16 cellular contexts compared by ENCODE assay signal in the genomic region with DNA sequence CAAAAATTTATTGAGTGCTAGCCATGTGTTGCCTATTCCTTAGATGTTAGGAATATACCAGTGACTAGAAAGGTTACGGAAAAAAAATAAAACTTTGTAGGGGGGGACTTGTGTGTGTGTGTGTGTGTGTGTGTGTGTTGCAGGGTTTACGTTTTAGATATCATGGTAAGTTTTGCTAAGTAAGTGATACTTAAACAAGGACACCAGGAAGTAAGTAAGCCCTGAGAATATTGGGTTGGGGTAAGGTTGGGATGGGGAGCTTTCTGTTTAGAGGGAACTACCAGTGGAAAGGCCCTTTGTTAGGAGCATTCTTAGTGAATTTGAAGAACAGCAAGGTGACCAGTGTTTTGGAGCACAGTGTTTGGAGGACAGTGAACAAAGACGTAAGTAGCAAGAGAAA. TPM values are rescaled to one million over a fixed set of nuclear protein-coding genes. Genes with fewer than 3 reads are reported as not detected.
DNase-seq lines count a peak whose midpoint lies in the region; ATAC-seq, FAIRE-seq and TF ChIP-seq lines count a peak whose summit lies in the region.
"Had no signal": no experiment of that assay in that cellular context is flagged by ENCODE, and none has a peak within 500 bp of the region (broad histone marks: within the 10 kb centered on the region; RNA-seq: fewer than 3 reads in every experiment).

No MANE protein-coding gene starts in this region.

- no peak overlapping the region for H4K8ac ChIP-seq in mesendoderm (ENCODE audit: low read depth, low read length)

- no peak overlapping the region for H3K4me2 ChIP-seq in mesendoderm (ENCODE audit: low read length)

- no peak overlapping the region for H2AK5ac ChIP-seq in mesendoderm (ENCODE audit: low read length)

- peaks cover 69% of the 10 kb centered on the region for H3K4me1 Mint-ChIP-seq in activated naive CD4-positive, alpha-beta T cell treated with anti-CD3 and anti-CD28 coated beads, Interleukin-2, amount 50 U/mL, for 24 hours
- peaks cover 48% of the 10 kb centered on the region for H3K4me1 Mint-ChIP-seq in activated naive CD8-positive, alpha-beta T cell treated with anti-CD3 and anti-CD28 coated beads, Interleukin-2, amount 50 U/mL, for 24 hours
- H3K4me1 Mint-ChIP-seq in stimulated activated memory B cell treated with anti-CD40 and anti-IgM and Interleukin-4, amounts not matched to agents 10 μg/mL and 1 μg/mL and 100 μg/mL, for 72 hours = peaks cover 71% of the 10 kb centered on the region

- CTCF ChIA-PET in GM10248 (lab: Yijun Ruan, JAX) = interaction anchor here (0.9 kb wide), 1 partner anchor 259 kb away, joined by 4 read pairs; no protein-coding TSS in a partner anchor

- H3K23ac ChIP-seq in mesendoderm (ENCODE audit: low read length) = no peak overlapping the region

- WGBS in mesendoderm (ENCODE audit: extremely low coverage, insufficient coverage, low lambda C conversion rate) = no CpG with 5 or more reads among the region's 3 CpGs

- H3K56ac ChIP-seq in mesendoderm (ENCODE audit: low read length) = no peak overlapping the region

- no peak for ATAC-seq in activated naive CD8-positive, alpha-beta T cell treated with anti-CD3 and anti-CD28 coated beads, Interleukin-2, amount 50 U/mL, for 24 hours
- ATAC-seq in stimulated activated memory B cell treated with anti-CD40 and anti-IgM and Interleukin-4, amounts not matched to agents 10 μg/mL and 1 μg/mL and 100 μg/mL, for 72 hours = no peak
- ATAC-seq: CD8-positive, alpha-beta T cell had no signal

- H2BK120ac ChIP-seq in mesendoderm (ENCODE audit: low read depth, low read length) = no peak overlapping the region

- peaks cover 18% of the 10 kb centered on the region for H3K36me3 Mint-ChIP-seq in activated naive CD4-positive, alpha-beta T cell treated with anti-CD3 and anti-CD28 coated beads, Interleukin-2, amount 50 U/mL, for 24 hours
- peaks cover 28% of the 10 kb centered on the region for H3K36me3 Mint-ChIP-seq in activated naive CD8-positive, alpha-beta T cell treated with anti-CD3 and anti-CD28 coated beads, Interleukin-2, amount 50 U/mL, for 24 hours (ENCODE audit: low read depth)
- H3K36me3 Mint-ChIP-seq in stimulated activated memory B cell treated with anti-CD40 and anti-IgM and Interleukin-4, amounts not matched to agents 10 μg/mL and 1 μg/mL and 100 μg/mL, for 72 hours = peaks cover 42% of the 10 kb centered on the region

- no peak overlapping the region for H4K5ac ChIP-seq in mesendoderm (ENCODE audit: low read length)

- H3K18ac ChIP-seq in mesendoderm (ENCODE audit: low read length) = no peak overlapping the region

- no peak overlapping the region for H3K27ac ChIP-seq in mesendoderm (ENCODE audit: low read depth, low read length)
- H3K27ac ChIP-seq: BLaER1 treated with 17β-estradiol and CSF1 and Interleukin-3, amounts not matched to agents 10 nM and 100 nM had no signal

- H3K36me3 ChIP-seq in mesendoderm (ENCODE audit: control insufficient read depth, insufficient read depth, low read length) = no peaks in the 10 kb centered on the region

- TF ChIP-seq CTCF in GM10248 (IDR thresholded peaks at IDR 0.05; ENCODE audit: control extremely low read depth, extremely low read depth, low read depth, missing control alignments) = no peak

- H3K27ac Mint-ChIP-seq in activated naive CD4-positive, alpha-beta T cell treated with anti-CD3 and anti-CD28 coated beads, Interleukin-2, amount 50 U/mL, for 24 hours = peak overlapping the region; percentile 76
- H3K27ac Mint-ChIP-seq in activated naive CD8-positive, alpha-beta T cell treated with anti-CD3 and anti-CD28 coated beads, Interleukin-2, amount 50 U/mL, for 24 hours = peak overlapping the region; percentile 13
- peak overlapping the region; percentile 16 for H3K27ac Mint-ChIP-seq in stimulated activated memory B cell treated with anti-CD40 and anti-IgM and Interleukin-4, amounts not matched to agents 10 μg/mL and 1 μg/mL and 100 μg/mL, for 72 hours
- H3K27ac Mint-ChIP-seq: CD8-positive, alpha-beta T cell had no signal

- DNase-seq in activated naive CD4-positive, alpha-beta T cell (lab: John Stamatoyannopoulos, UW) = no peak
- no peak for DNase-seq in HTR-8/SVneo (ENCODE audit: insufficient read length, low spot score)
- DNase-seq in activated naive CD8-positive, alpha-beta T cell treated with anti-CD3 and anti-CD28 coated beads, Interleukin-2, amount 50 U/mL, for 24 hours = no peak
- no peak for DNase-seq in GM10248 (ENCODE audit: extremely low spot score)
- no peak for DNase-seq in mesendoderm
- DNase-seq: Calu3; CD8-positive, alpha-beta T cell; EL; KG1; NCI-H1694 treated with DMSO at 0.1 percent for 48 hours; NCI-H510A; NCI-H748 treated with DMSO at 0.1 percent for 48 hours; Right ventricle myocardium superior had no signal

- no peak overlapping the region for H2BK15ac ChIP-seq in mesendoderm (replicated peaks; ENCODE audit: low read depth)

- no peaks in the 10 kb centered on the region for H3K9me3 Mint-ChIP-seq in activated naive CD4-positive, alpha-beta T cell treated with anti-CD3 and anti-CD28 coated beads, Interleukin-2, amount 50 U/mL, for 24 hours
- H3K9me3 Mint-ChIP-seq in activated naive CD8-positive, alpha-beta T cell treated with anti-CD3 and anti-CD28 coated beads, Interleukin-2, amount 50 U/mL, for 24 hours = no peaks in the 10 kb centered on the region
- H3K9me3 Mint-ChIP-seq in stimulated activated memory B cell treated with anti-CD40 and anti-IgM and Interleukin-4, amounts not matched to agents 10 μg/mL and 1 μg/mL and 100 μg/mL, for 72 hours = no peaks in the 10 kb centered on the region

- no peaks in the 10 kb centered on the region for H3K27me3 ChIP-seq in mesendoderm (ENCODE audit: insufficient read depth, low read length, poor library complexity)
- H3K27me3 ChIP-seq: BLaER1 treated with 17β-estradiol and CSF1 and Interleukin-3, amounts not matched to agents 10 nM and 100 nM had no signal

- peak; percentile 28 for FAIRE-seq in HTR-8/SVneo (lab: Jason Lieb, UNC)

- no peak overlapping the region for H3K4me3 Mint-ChIP-seq in activated naive CD4-positive, alpha-beta T cell treated with anti-CD3 and anti-CD28 coated beads, Interleukin-2, amount 50 U/mL, for 24 hours
- no peak overlapping the region for H3K4me3 Mint-ChIP-seq in activated naive CD8-positive, alpha-beta T cell treated with anti-CD3 and anti-CD28 coated beads, Interleukin-2, amount 50 U/mL, for 24 hours
- no peak overlapping the region for H3K4me3 Mint-ChIP-seq in stimulated activated memory B cell treated with anti-CD40 and anti-IgM and Interleukin-4, amounts not matched to agents 10 μg/mL and 1 μg/mL and 100 μg/mL, for 72 hours
- H3K4me3 Mint-ChIP-seq: CD8-positive, alpha-beta T cell had no signal

- no peak overlapping the region for H2BK5ac ChIP-seq in mesendoderm (ENCODE audit: low read length)

- POLR2A ChIA-PET in GM10248 (lab: Yijun Ruan, JAX) = interaction anchor here (0.6 kb wide), 2 partner anchors 12 to 95 kb away, joined by 3 read pairs; no protein-coding TSS in a partner anchor

- H3K4me1 ChIP-seq in mesendoderm (ENCODE audit: control insufficient read depth, low read depth, low read length) = no peaks in the 10 kb centered on the region

- no peak overlapping the region for H3K4ac ChIP-seq in mesendoderm (ENCODE audit: low read depth, low read length)

- H3K27me3 Mint-ChIP-seq in activated naive CD4-positive, alpha-beta T cell treated with anti-CD3 and anti-CD28 coated beads, Interleukin-2, amount 50 U/mL, for 24 hours = no peaks in the 10 kb centered on the region
- no peaks in the 10 kb centered on the region for H3K27me3 Mint-ChIP-seq in activated naive CD8-positive, alpha-beta T cell treated with anti-CD3 and anti-CD28 coated beads, Interleukin-2, amount 50 U/mL, for 24 hours
- H3K27me3 Mint-ChIP-seq in stimulated activated memory B cell treated with anti-CD40 and anti-IgM and Interleukin-4, amounts not matched to agents 10 μg/mL and 1 μg/mL and 100 μg/mL, for 72 hours = no peaks in the 10 kb centered on the region

- no peak overlapping the region for H3K9ac ChIP-seq in mesendoderm (ENCODE audit: low read length)
- H3K9ac ChIP-seq: BLaER1 treated with 17β-estradiol and CSF1 and Interleukin-3, amounts not matched to agents 10 nM and 100 nM had no signal

- no peak overlapping the region for H3K4me3 ChIP-seq in mesendoderm (ENCODE audit: low read length)
- H3K4me3 ChIP-seq: BLaER1 treated with 17β-estradiol and CSF1 and Interleukin-3, amounts not matched to agents 10 nM and 100 nM had no signal

- H3K79me2 ChIP-seq in mesendoderm (ENCODE audit: control insufficient read depth, insufficient read depth, low read length) = peaks cover 2% of the 10 kb centered on the region

- peaks cover 5% of the 10 kb centered on the region for H3K79me1 ChIP-seq in mesendoderm (ENCODE audit: low read length)

RNA-seq across cellular contexts. Expression of a gene that starts 30.3 kb away (rescaled TPM):
- 6.1 TPM for polyA plus RNA-seq in mesendoderm (2013, experiment 1 of 2)
- polyA plus RNA-seq in mesendoderm (2013, experiment 2 of 2) = 6.3 TPM

Comparison
In these comparisons a context has a peak if more than half of its experiments do, and no peak if none do; other contexts are left out.
1. H3K27ac Mint-ChIP-seq: peak in every context shown above with its lines; median percentile 76 in activated naive CD4-positive, alpha-beta T cell treated with anti-CD3 and anti-CD28 coated beads, Interleukin-2, amount 50 U/mL, for 24 hours; 16 in stimulated activated memory B cell treated with anti-CD40 and anti-IgM and Interleukin-4, amounts not matched to agents 10 μg/mL and 1 μg/mL and 100 μg/mL, for 72 hours; 13 in activated naive CD8-positive, alpha-beta T cell treated with anti-CD3 and anti-CD28 coated beads, Interleukin-2, amount 50 U/mL, for 24 hours.